8 cellular contexts compared by ENCODE assay signal in genomic region chr13:51801631-51802099, GRCh38. TPM values are rescaled to one million over a fixed set of nuclear protein-coding genes. Genes with fewer than 3 reads are reported as not detected.
DNase-seq lines count a peak whose midpoint lies in the region; TF ChIP-seq lines count a peak whose summit lies in the region.

No MANE protein-coding gene starts in this region.

- peak overlapping the region; percentile 86 for H3K27ac Mint-ChIP-seq in osteocyte (ENCODE audit: unreplicated experiment)

- peak overlapping the region; percentile 51; the same call in 1 of the 2 replicates for H3K27ac ChIP-seq in SJSA1

- TF ChIP-seq CTCF in osteocyte (IDR thresholded peaks at IDR 0.05): no peak

- H3K9me3 Mint-ChIP-seq in osteocyte (ENCODE audit: unreplicated experiment): no peaks in the 10 kb centered on the region

- no peaks in the 10 kb centered on the region for H3K27me3 ChIP-seq in SJSA1 (replicated peaks)

- H3K36me3 ChIP-seq in SJSA1: peaks cover 5% of the 10 kb centered on the region

- peaks cover 34% of the 10 kb centered on the region for H3K4me1 Mint-ChIP-seq in osteocyte (ENCODE audit: unreplicated experiment)

- peaks cover 2% of the 10 kb centered on the region for H3K36me3 Mint-ChIP-seq in osteocyte (ENCODE audit: unreplicated experiment)

- no peak overlapping the region for H3K4me3 ChIP-seq in SJSA1

- H3K27me3 Mint-ChIP-seq in osteocyte (ENCODE audit: unreplicated experiment): no peaks in the 10 kb centered on the region

- peaks cover 33% of the 10 kb centered on the region for H3K4me1 ChIP-seq in SJSA1 (replicated peaks)

- H3K4me3 Mint-ChIP-seq in osteocyte (ENCODE audit: unreplicated experiment): no peak overlapping the region

- no peaks in the 10 kb centered on the region for H3K9me3 ChIP-seq in SJSA1 (replicated peaks)

- peak; percentile 18 for DNase-seq in EL
- DNase-seq in SJSA1 (ENCODE audit: low read depth in 1 of 2, low spot score in 2 of 2): peak; percentile 38 to 49
- peak; percentile 62 for DNase-seq in foreskin melanocyte
- DNase-seq in osteocyte (ENCODE audit: extremely low spot score, unreplicated experiment): no peak
- DNase-seq in SW480 (ENCODE audit: low spot score): no peak
- DNase-seq in islet precursor cell: no peak
- DNase-seq in NCI-H748 (lab: John Stamatoyannopoulos, UW; ENCODE audit: unreplicated experiment): no peak
- no peak for DNase-seq in GDM1 (lab: John Stamatoyannopoulos, UW)

RNA-seq across cellular contexts. Expression of gene DHRS12, which starts 2.3 kb away (rescaled TPM):
- 1.3 and 5.9 TPM in 2 replicates for total RNA-seq in SJSA1 (2014; rRNA removed; shearing (Covaris generic))
- 9.2 and 9.3 TPM in 2 replicates for total RNA-seq in osteocyte

RNA-seq across cellular contexts. Expression of gene TMEM272, which starts 43.3 kb away (rescaled TPM):
- 0.68 TPM in 1 of 2 replicates, not detected in the other for total RNA-seq in SJSA1 (2014; rRNA removed; shearing (Covaris generic))
- total RNA-seq in osteocyte: not detected in 2 replicates

Comparison
In these comparisons a context has a peak if more than half of its experiments do, and no peak if none do; other contexts are left out.
1. DNase-seq: peak in EL (single experiment), SJSA1 (2 of 2) and foreskin melanocyte (single experiment); none in osteocyte (single experiment), SW480 (single experiment), islet precursor cell (single experiment), NCI-H748 (single experiment) and GDM1 (single experiment).